ENCODE assay signal across 10 cellular contexts in the genomic region with DNA sequence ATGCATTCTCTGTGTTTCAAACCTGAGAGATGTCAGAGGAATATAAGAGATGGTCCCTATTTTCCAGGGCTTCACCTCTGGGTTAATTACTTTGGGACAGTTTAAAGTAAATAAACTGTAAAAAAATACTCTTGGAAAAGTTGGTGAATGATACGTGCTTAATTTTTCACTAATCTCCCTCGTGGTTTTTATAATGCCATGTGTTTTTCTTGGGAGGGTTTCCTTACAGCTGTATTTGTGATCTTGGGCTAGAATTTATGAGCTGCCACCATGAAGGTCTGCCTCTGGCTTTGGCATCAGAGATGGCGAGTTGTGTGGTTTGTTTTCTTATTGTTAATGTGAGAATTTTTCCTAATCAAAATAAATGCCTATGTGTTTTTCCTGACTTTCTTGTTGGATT.
"Had no signal": no experiment of that assay in that cellular context is flagged by ENCODE, and none has a peak within 500 bp of the region (broad histone marks: within the 10 kb centered on the region; RNA-seq: fewer than 3 reads in every experiment).

No MANE protein-coding gene starts in this region.

- ATAC-seq: K562 had no signal

- H3K9ac ChIP-seq: GM23248 had no signal

- H2AFZ ChIP-seq: GM23248 had no signal

- H3K27ac Mint-ChIP-seq: H9, HFFc6 had no signal

- H3K4me3 ChIP-seq: GM23248, K562 had no signal

- H3K27ac ChIP-seq: GM23248 had no signal

- H3K4me3 Mint-ChIP-seq: H9, HFFc6 had no signal

- H3K9me3 Mint-ChIP-seq: H9 had no signal

- FAIRE-seq: H54, HTR-8/SVneo, K562 had no signal

- DNase-seq: GM23248, GOT3, H9, HCEC 1CT, HFFc6, IMR-90, KG1 had no signal

- H3K4me1 Mint-ChIP-seq: H9 had no signal
